ENCODE assay signal across 9 cellular contexts in the genomic region with DNA sequence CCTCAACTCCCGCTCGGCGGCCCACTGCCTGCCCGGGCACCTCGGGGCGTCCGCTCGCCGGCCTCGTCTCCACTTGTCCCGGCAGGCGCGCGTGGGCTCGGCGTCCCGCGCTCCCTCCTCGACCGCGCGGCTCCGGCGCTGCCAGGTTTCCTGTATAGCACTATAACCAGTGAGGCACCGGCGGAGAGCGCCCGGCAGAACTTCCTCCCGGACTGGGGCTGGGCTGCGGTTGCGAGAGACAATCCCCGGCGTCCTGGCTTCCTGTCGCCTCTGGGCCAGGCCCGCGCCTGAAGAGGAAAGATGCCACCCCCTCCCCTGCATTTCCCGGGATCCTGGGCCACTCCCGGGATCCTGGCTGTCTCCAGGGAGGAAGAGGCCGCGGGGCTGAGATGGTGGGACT.
DNase-seq lines count a peak whose midpoint lies in the region; ATAC-seq, FAIRE-seq and TF ChIP-seq lines count a peak whose summit lies in the region.
"Had no signal": no experiment of that assay in that cellular context is flagged by ENCODE, and none has a peak within 500 bp of the region (broad histone marks: within the 10 kb centered on the region; RNA-seq: fewer than 3 reads in every experiment).

No MANE protein-coding gene starts in this region.

- H3K36me3 ChIP-seq in ascending aorta, result peaks cover 30 to 36% of the 10 kb centered on the region in 2 donors

- no peak for ATAC-seq in stimulated activated memory B cell treated with anti-CD40 and anti-IgM and Interleukin-4, amounts not matched to agents 10 μg/mL and 1 μg/mL and 100 μg/mL, for 72 hours
- ATAC-seq in GM21528 (IDR thresholded peaks at IDR 0.05; ENCODE audit: low FRiP score, unreplicated experiment), result no peak
- no peak for ATAC-seq in HG03457 (IDR thresholded peaks at IDR 0.05; ENCODE audit: unreplicated experiment)
- ATAC-seq: K562 had no signal

- no peak overlapping the region for H3K27ac ChIP-seq in ascending aorta

- no peaks in the 10 kb centered on the region for H3K9me3 Mint-ChIP-seq in stimulated activated memory B cell treated with anti-CD40 and anti-IgM and Interleukin-4, amounts not matched to agents 10 μg/mL and 1 μg/mL and 100 μg/mL, for 72 hours

- DNase-seq in GM19239 (ENCODE audit: insufficient read length, low spot score) (no peak), RPMI8226 (peak; percentile 14), ascending aorta (ENCODE audit: low spot score in 2 of 2) (peak in 1 of 2 donors; percentile 80), iPS-NIHi11 (ENCODE audit: low spot score) (peak; percentile 49), NCI-H1048 (lab: John Stamatoyannopoulos, UW) (no peak)

- H3K27me3 Mint-ChIP-seq in stimulated activated memory B cell treated with anti-CD40 and anti-IgM and Interleukin-4, amounts not matched to agents 10 μg/mL and 1 μg/mL and 100 μg/mL, for 72 hours, result no peaks in the 10 kb centered on the region

- H3K27ac Mint-ChIP-seq in stimulated activated memory B cell treated with anti-CD40 and anti-IgM and Interleukin-4, amounts not matched to agents 10 μg/mL and 1 μg/mL and 100 μg/mL, for 72 hours, result no peak overlapping the region

- no peaks in the 10 kb centered on the region for H3K9me3 ChIP-seq in ascending aorta

- FAIRE-seq in GM19239 (lab: Jason Lieb, UNC), result peak; percentile 84
- FAIRE-seq: K562 had no signal

- no peak for TF ChIP-seq CTCF in ascending aorta (IDR thresholded peaks at IDR 0.05)

- H3K36me3 Mint-ChIP-seq in stimulated activated memory B cell treated with anti-CD40 and anti-IgM and Interleukin-4, amounts not matched to agents 10 μg/mL and 1 μg/mL and 100 μg/mL, for 72 hours, result peaks cover 18% of the 10 kb centered on the region

- peak overlapping the region; percentile 55 to 62 for H3K4me3 ChIP-seq in ascending aorta
- H3K4me3 ChIP-seq: K562 had no signal

- H3K4me1 Mint-ChIP-seq in stimulated activated memory B cell treated with anti-CD40 and anti-IgM and Interleukin-4, amounts not matched to agents 10 μg/mL and 1 μg/mL and 100 μg/mL, for 72 hours, result peaks cover 40% of the 10 kb centered on the region

- H3K4me3 Mint-ChIP-seq in stimulated activated memory B cell treated with anti-CD40 and anti-IgM and Interleukin-4, amounts not matched to agents 10 μg/mL and 1 μg/mL and 100 μg/mL, for 72 hours, result peak overlapping the region; percentile 68

- intact Hi-C loops in ascending aorta (cut with DNase I), result no loop called here

- H3K4me1 ChIP-seq in ascending aorta, result peaks cover 19 to 48% of the 10 kb centered on the region in 2 donors

- H3K27me3 ChIP-seq in ascending aorta, result no peaks in the 10 kb centered on the region

Comparison
In these comparisons a context has a peak if more than half of its experiments do, and no peak if none do; other contexts are left out.
1. DNase-seq: peak in RPMI8226 (single experiment) and iPS-NIHi11 (single experiment); none in GM19239 (single experiment) and NCI-H1048 (single experiment).